In genomic region chr14:102171173-102172020, GRCh38 we compare ENCODE assay signal across 22 cellular contexts. TPM values are rescaled to one million over a fixed set of nuclear protein-coding genes. Genes with fewer than 3 reads are reported as not detected.
A peak's percentile ranks its signal among the peaks of the same experiment; 100 is the strongest.
DNase-seq lines count a peak whose midpoint lies in the region; ATAC-seq, FAIRE-seq and TF ChIP-seq lines count a peak whose summit lies in the region.
"Had no signal": no experiment of that assay in that cellular context is flagged by ENCODE, and none has a peak within 500 bp of the region (broad histone marks: within the 10 kb centered on the region; RNA-seq: fewer than 3 reads in every experiment).

No MANE protein-coding gene starts in this region.

- peaks cover 84% of the 10 kb centered on the region for H3K79me2 ChIP-seq in neural progenitor cell (ENCODE audit: low read depth)

- H3K9ac ChIP-seq in SK-N-MC (ENCODE audit: insufficient read length) (no peak overlapping the region), neural progenitor cell (no peak overlapping the region)

- H3K4me1 ChIP-seq in neural progenitor cell: peaks cover 9% of the 10 kb centered on the region
- H3K4me1 ChIP-seq in small intestine (ENCODE audit: control insufficient read depth in 2 of 2, insufficient read depth in 1 of 2, low read depth in 1 of 2, low read length in 1 of 2): no peaks in the 10 kb centered on the region
- H3K4me1 ChIP-seq in esophagus muscularis mucosa: no peaks in the 10 kb centered on the region

- no peaks in the 10 kb centered on the region for H3K27me3 Mint-ChIP-seq in neural progenitor cell (ENCODE audit: insufficient read depth, low read depth)
- H3K27me3 Mint-ChIP-seq: activated CD4-positive, alpha-beta memory T cell treated with anti-CD3 and anti-CD28 coated beads, Interleukin-2, amount 10 ng/mL, durations not matched to agents 7 days and 5 days; activated naive CD4-positive, alpha-beta T cell treated with anti-CD3 and anti-CD28 coated beads, Interleukin-2, amount 10 ng/mL, durations not matched to agents 7 days and 5 days; B cell had no signal

- H3K4me1 Mint-ChIP-seq in neural progenitor cell: peaks cover 11% of the 10 kb centered on the region

- H3K27me3 ChIP-seq in neural progenitor cell (no peaks in the 10 kb centered on the region), small intestine (ENCODE audit: control insufficient read depth in 2 of 2, insufficient read depth in 2 of 2, low read length in 2 of 2) (no peaks in the 10 kb centered on the region), esophagus muscularis mucosa (no peaks in the 10 kb centered on the region)
- H3K27me3 ChIP-seq: body of pancreas had no signal

- no peak overlapping the region for H2AFZ ChIP-seq in neural progenitor cell (replicated peaks)

- no peaks in the 10 kb centered on the region for H3K36me3 ChIP-seq in SK-N-MC (ENCODE audit: insufficient read depth, low read length)
- H3K36me3 ChIP-seq in neural progenitor cell: no peaks in the 10 kb centered on the region
- H3K36me3 ChIP-seq in small intestine (ENCODE audit: control insufficient read depth in 2 of 2, insufficient read depth in 2 of 2, low read length in 2 of 2): no peaks in the 10 kb centered on the region
- peaks cover 0 to 12% (median 3%) of the 10 kb centered on the region in 4 donors for H3K36me3 ChIP-seq in esophagus muscularis mucosa
- H3K36me3 ChIP-seq: thoracic aorta had no signal

- CTCF ChIA-PET in HEK293T (lab: Yijun Ruan, JAX): interaction anchor here (0.7 to 1.3 kb wide), 2 partner anchors 10 to 45 kb away, joined by 6 to 9 read pairs; no protein-coding TSS in a partner anchor

- H3K4me2 ChIP-seq in neural progenitor cell: no peak overlapping the region

- H3K27ac ChIP-seq in SK-N-MC: peak overlapping the region; percentile 57; the same call in 1 of the 2 replicates
- H3K27ac ChIP-seq in neural progenitor cell: peak overlapping the region; percentile 25
- H3K27ac ChIP-seq in small intestine (ENCODE audit: low read depth in 1 of 2, low read length in 1 of 2): no peak overlapping the region
- H3K27ac ChIP-seq in esophagus muscularis mucosa (replicated peaks in 1 of 4): no peak overlapping the region
- H3K27ac ChIP-seq: thoracic aorta, VCaP had no signal

- no peak overlapping the region for H3K4me3 ChIP-seq in SK-N-MC
- H3K4me3 ChIP-seq in fibroblast of villous mesenchyme (ENCODE audit: low read depth, low read length): no peak overlapping the region
- H3K4me3 ChIP-seq in neural progenitor cell: no peak overlapping the region
- H3K4me3 ChIP-seq in small intestine (ENCODE audit: low read depth in 1 of 2, low read length in 2 of 2): no peak overlapping the region
- no peak overlapping the region for H3K4me3 ChIP-seq in esophagus muscularis mucosa
- H3K4me3 ChIP-seq: body of pancreas, thoracic aorta had no signal

- H3K9me3 ChIP-seq in SK-N-MC (ENCODE audit: low read depth, low read length) (no peaks in the 10 kb centered on the region), neural progenitor cell (ENCODE audit: low read depth) (no peaks in the 10 kb centered on the region), small intestine (ENCODE audit: control insufficient read depth, low read depth) (no peaks in the 10 kb centered on the region), esophagus muscularis mucosa (no peaks in the 10 kb centered on the region)
- H3K9me3 ChIP-seq: body of pancreas, thoracic aorta had no signal

- H3K36me3 Mint-ChIP-seq in neural progenitor cell: peaks cover 4% of the 10 kb centered on the region

- no peak overlapping the region for H3K4me3 Mint-ChIP-seq in neural progenitor cell
- H3K4me3 Mint-ChIP-seq: activated CD4-positive, alpha-beta memory T cell treated with anti-CD3 and anti-CD28 coated beads, Interleukin-2, amount 10 ng/mL, durations not matched to agents 7 days and 5 days; activated naive CD4-positive, alpha-beta T cell treated with anti-CD3 and anti-CD28 coated beads, Interleukin-2, amount 10 ng/mL, durations not matched to agents 7 days and 5 days; B cell; nephron had no signal

- TF ChIP-seq EP300 in esophagus muscularis mucosa (IDR thresholded peaks at IDR 0.05): no peak

- TF ChIP-seq CTCF in fibroblast of villous mesenchyme (IDR thresholded peaks at IDR 0.05; ENCODE audit: insufficient read depth, low read depth, low read length) (no peak), neural progenitor cell (IDR thresholded peaks at IDR 0.05) (no peak), esophagus muscularis mucosa (IDR thresholded peaks at IDR 0.05) (no peak)

- POLR2A ChIA-PET in HEK293T (lab: Yijun Ruan, JAX): no interaction called here

- intact Hi-C loops in esophagus muscularis mucosa (cut with DNase I): no loop called here

- ATAC-seq in GM21576 (IDR thresholded peaks at IDR 0.05; ENCODE audit: unreplicated experiment): no peak
- ATAC-seq: body of pancreas had no signal

- peaks cover 29% of the 10 kb centered on the region for H4K20me1 ChIP-seq in neural progenitor cell (ENCODE audit: low read depth)

- no peak for DNase-seq in HEK293T (ENCODE audit: extremely low spot score)
- no peak for DNase-seq in SK-N-MC (ENCODE audit: low read depth, low spot score)
- DNase-seq in fibroblast of villous mesenchyme (ENCODE audit: low read depth): peak; percentile 58
- no peak for DNase-seq in neural progenitor cell (ENCODE audit: low spot score)
- no peak for DNase-seq in small intestine
- DNase-seq in esophagus muscularis mucosa (ENCODE audit: extremely low spot score): no peak
- DNase-seq in NCI-H2171 (lab: John Stamatoyannopoulos, UW): no peak
- DNase-seq: activated CD4-positive, alpha-beta memory T cell treated with anti-CD3 and anti-CD28 coated beads, Interleukin-2, amount 10 ng/mL, durations not matched to agents 7 days and 5 days; activated naive CD4-positive, alpha-beta T cell treated with anti-CD3 and anti-CD28 coated beads, Interleukin-2, amount 10 ng/mL, durations not matched to agents 7 days and 5 days; activated T-cell treated with anti-CD3 and anti-CD28 coated beads, Interleukin-2, amount 50 U/mL, for 1 hour; body of pancreas; COR-L47; dermis blood vessel endothelial cell; NCI-H1417 treated with DMSO at 0.1 percent for 48 hours; NCI-H748 treated with DMSO at 0.1 percent for 48 hours; stimulated activated CD4-positive, alpha-beta T cell treated with anti-CD3 and anti-CD28 coated beads, Interleukin-12 subunit alpha, Interleukin-12 subunit beta, amount 100 ng/mL, for 4 hours had no signal

- no peak for TF ChIP-seq POLR2A in esophagus muscularis mucosa (IDR thresholded peaks at IDR 0.05; ENCODE audit: low read depth)

- no peak overlapping the region for H3K27ac Mint-ChIP-seq in neural progenitor cell
- H3K27ac Mint-ChIP-seq: activated CD4-positive, alpha-beta memory T cell treated with anti-CD3 and anti-CD28 coated beads, Interleukin-2, amount 10 ng/mL, durations not matched to agents 7 days and 5 days; activated naive CD4-positive, alpha-beta T cell treated with anti-CD3 and anti-CD28 coated beads, Interleukin-2, amount 10 ng/mL, durations not matched to agents 7 days and 5 days; B cell had no signal

- FAIRE-seq in small intestine (lab: Jason Lieb, UNC): no peak
- FAIRE-seq: RCC 7860 had no signal

- WGBS in small intestine, 3 donors: 56 to 71% (median 65%) methylated on average over 4 of the region's 4 CpGs
- WGBS in esophagus muscularis mucosa: 89% methylated on average over 4 of the region's 4 CpGs

- peaks cover 7% of the 10 kb centered on the region for H3K9me3 Mint-ChIP-seq in neural progenitor cell
- H3K9me3 Mint-ChIP-seq: activated naive CD4-positive, alpha-beta T cell treated with anti-CD3 and anti-CD28 coated beads, Interleukin-2, amount 10 ng/mL, durations not matched to agents 7 days and 5 days; nephron had no signal

- no peaks in the 10 kb centered on the region for H3F3A ChIP-seq in neural progenitor cell (ENCODE audit: low read depth)

TF ChIP-seq in HEK293T, 16 proteins besides CTCF, POLR2A, EP300 and RAD21:
- TF ChIP-seq L3MBTL2 (conservative IDR thresholded peaks at IDR 0.05) (no peak), CTBP1 (IDR thresholded peaks at IDR 0.05; ENCODE audit: borderline replicate concordance) (no peak), SP1 (IDR thresholded peaks at IDR 0.05) (no peak), ZNF384 (IDR thresholded peaks at IDR 0.05) (peak; percentile 30; the same call in 1 of the 2 replicates)

RNA-seq across cellular contexts. Expression of gene WDR20, which starts 31.7 kb away (rescaled TPM):
- total RNA-seq in fibroblast of villous mesenchyme: 14.7 and 15.1 TPM in 2 replicates
- total RNA-seq in neural progenitor cell (ENCODE audit: low replicate concordance): 18.2 and 22.4 TPM in 2 replicates
- 10 to 100 TPM; 14.6 to 33.1 (median 23.0) TPM for polyA plus RNA-seq in small intestine
- total RNA-seq in esophagus muscularis mucosa: 10 to 100 TPM; 16.6 to 26.6 (median 22.3) TPM

Comparison
In these comparisons a context has a peak if more than half of its experiments do, and no peak if none do; other contexts are left out.
1. H3K27ac ChIP-seq: peak in SK-N-MC (single experiment) and neural progenitor cell (single experiment); none in small intestine (0 of 2) and esophagus muscularis mucosa (0 of 4).